In genomic region chr10:49177391-49178355, GRCh38 we compare ENCODE assay signal across 1 cellular context.
TF ChIP-seq lines count a peak whose summit lies in the region.

No MANE protein-coding gene starts in this region.

TF ChIP-seq in GM12878, 131 proteins besides CTCF, POLR2A, EP300 and RAD21 (continued from another document):
- 0 out of 2 replicates have a peak, but pooled peaks have one; percentile 19 for TF ChIP-seq NKRF (conservative IDR thresholded peaks at IDR 0.05)
- peak; percentile 72 for TF ChIP-seq MEF2B (IDR thresholded peaks at IDR 0.05; ENCODE audit: partially characterized antibody, poor library complexity, severe bottlenecking)
- no peak for TF ChIP-seq WRNIP1 (IDR thresholded peaks at IDR 0.05; ENCODE audit: borderline replicate concordance, low read depth, low read length)
- no peak for TF ChIP-seq SIN3A (IDR thresholded peaks at IDR 0.05; ENCODE audit: low read depth, low read length)
TF ChIP-seq in GM12878: peak in this region for 48.
